Comparison of ENCODE assay signal across 1 cellular context in the genomic region with DNA sequence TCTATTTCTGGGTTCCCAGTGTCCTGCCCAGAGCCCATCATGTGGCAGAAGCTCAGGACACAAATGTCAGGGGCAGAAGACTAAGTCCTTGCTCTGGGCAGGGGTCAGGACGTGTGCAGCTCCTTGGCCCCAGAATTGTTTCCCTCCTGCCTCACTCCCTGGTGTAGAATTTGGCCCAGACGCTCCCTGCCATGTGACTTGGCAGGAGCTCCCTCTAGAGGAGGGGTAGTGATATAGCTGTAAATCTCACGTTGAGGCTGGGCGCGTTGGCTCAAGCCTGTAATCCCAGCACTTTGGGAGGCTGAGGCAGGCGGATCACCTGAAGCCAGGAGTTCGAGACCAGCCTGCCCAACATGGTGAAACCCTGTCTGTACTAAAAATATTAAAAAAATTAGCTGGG.
TF ChIP-seq lines count a peak whose summit lies in the region.

No MANE protein-coding gene starts in this region.

TF ChIP-seq in K562, 482 proteins besides CTCF, POLR2A, EP300 and RAD21 (continued from another document):
- peak; percentile 61; the same call in 1 of the 2 replicates for TF ChIP-seq RB1 (IDR thresholded peaks at IDR 0.05; ENCODE audit: low read depth)
- TF ChIP-seq JUN (IDR thresholded peaks at IDR 0.05; ENCODE audit: borderline replicate concordance, low read depth, low read length): no peak; the same call in 1 of the 2 replicates
- TF ChIP-seq JUN (CRISPR knock-in tag; IDR thresholded peaks at IDR 0.05; ENCODE audit: borderline replicate concordance): no peak
- TF ChIP-seq GMEB1 (CRISPR knock-in tag; IDR thresholded peaks at IDR 0.05): no peak
- TF ChIP-seq L3MBTL2 (IDR thresholded peaks at IDR 0.05): 0 out of 2 replicates have a peak, but pooled peaks have one; percentile 22
- peak; percentile 52; the same call in 1 of the 2 replicates for TF ChIP-seq MYC (IDR thresholded peaks at IDR 0.05; ENCODE audit: low read depth, low read length)
- no peak for TF ChIP-seq MYC (CRISPR knock-in tag; IDR thresholded peaks at IDR 0.05; ENCODE audit: borderline replicate concordance, low read depth)
- no peak for TF ChIP-seq FOXK2 (conservative IDR thresholded peaks at IDR 0.05 in 1 of 2, IDR thresholded peaks at IDR 0.05 in 1 of 2; ENCODE audit: low read depth in 2 of 2)
- no peak for TF ChIP-seq SMARCB1 (IDR thresholded peaks at IDR 0.05; ENCODE audit: insufficient read length, low read depth)
- TF ChIP-seq SMC3 (conservative IDR thresholded peaks at IDR 0.05; ENCODE audit: insufficient read depth, low read depth, low read length): peak; percentile 63; the same call in 1 of the 2 replicates
